In the genomic region with DNA sequence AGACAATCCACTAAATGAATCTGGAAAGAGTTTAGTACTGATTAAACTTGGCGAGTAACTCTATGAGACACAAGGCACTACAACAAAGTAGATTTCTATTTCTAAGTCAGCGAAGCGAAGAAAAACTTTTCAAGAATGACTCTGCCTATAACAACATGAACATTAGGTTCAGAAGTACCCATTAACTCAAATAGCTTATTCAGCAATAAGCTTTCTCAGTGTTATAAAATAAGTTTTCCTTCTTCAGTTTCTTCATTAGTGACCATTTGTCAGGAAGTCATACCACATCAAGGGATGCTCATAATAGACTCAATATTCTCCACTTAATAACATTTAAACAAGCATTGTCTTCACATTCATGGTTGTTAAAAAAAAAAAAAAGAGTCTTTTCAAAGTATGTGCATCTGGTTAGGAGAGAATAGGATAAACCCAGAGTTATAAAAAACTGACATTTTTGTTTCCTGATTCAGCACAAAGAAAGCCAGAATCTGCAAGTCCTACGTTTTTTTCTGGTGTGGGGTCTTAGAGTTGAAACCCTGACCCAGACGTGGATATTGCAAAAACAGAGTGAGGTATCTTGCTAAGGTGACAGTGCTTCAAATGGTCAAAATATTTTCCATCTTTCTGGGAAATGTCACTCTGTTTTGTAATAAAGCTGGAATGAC, we compare ENCODE assay signal across 17 cellular contexts.
"Had no signal": no experiment of that assay in that cellular context is flagged by ENCODE, and none has a peak within 500 bp of the region (broad histone marks: within the 10 kb centered on the region; RNA-seq: fewer than 3 reads in every experiment).

No MANE protein-coding gene starts in this region.

- H2AFZ ChIP-seq: hepatocyte had no signal

- H3K4me3 ChIP-seq: coronary artery, esophagus squamous epithelium, hepatocyte, lower lobe of right lung, thyroid gland had no signal

- DNase-seq: activated B cell treated with CpG ODN at 0.5 μM for 24 hours; activated CD4-positive, alpha-beta memory T cell treated with anti-CD3 and anti-CD28 coated beads for 36 hours; activated CD4-positive, alpha-beta T cell treated with anti-CD3 and anti-CD28 coated beads for 4 hours; amniotic stem cell; central memory CD4-positive, alpha-beta T cell; effector CD4-positive, alpha-beta T cell; esophagus squamous epithelium; lower lobe of right lung; posterior cingulate gyrus; retina; stimulated activated CD4-positive, alpha-beta T cell treated with anti-CD3 and anti-CD28 coated beads, Interleukin-2, amount 100 ng/mL, for 24 hours; stimulated activated naive CD4-positive, alpha-beta T cell treated with Interleukin-2 at 50 U/mL for 16 hours had no signal

- H3K27me3 ChIP-seq: esophagus squamous epithelium, foreskin keratinocyte, hepatocyte, thyroid gland had no signal

- H3K36me3 ChIP-seq: esophagus squamous epithelium, lower lobe of right lung, thyroid gland had no signal

- H3K27ac ChIP-seq: coronary artery, esophagus squamous epithelium, foreskin keratinocyte, hepatocyte, lower lobe of right lung had no signal

- ATAC-seq: lower lobe of right lung; natural killer cell treated with Interleukin-12 subunit alpha and Interleukin-12 subunit beta and Interleukin-15 and Interleukin-18, amount 100 ng/mL, for 72 hours had no signal

- H3K79me2 ChIP-seq: hepatocyte had no signal

- H3K9me3 ChIP-seq: esophagus squamous epithelium, lower lobe of right lung, thyroid gland had no signal

- H3K4me2 ChIP-seq: hepatocyte had no signal
